Comparison of ENCODE assay signal across 33 cellular contexts in the genomic region with DNA sequence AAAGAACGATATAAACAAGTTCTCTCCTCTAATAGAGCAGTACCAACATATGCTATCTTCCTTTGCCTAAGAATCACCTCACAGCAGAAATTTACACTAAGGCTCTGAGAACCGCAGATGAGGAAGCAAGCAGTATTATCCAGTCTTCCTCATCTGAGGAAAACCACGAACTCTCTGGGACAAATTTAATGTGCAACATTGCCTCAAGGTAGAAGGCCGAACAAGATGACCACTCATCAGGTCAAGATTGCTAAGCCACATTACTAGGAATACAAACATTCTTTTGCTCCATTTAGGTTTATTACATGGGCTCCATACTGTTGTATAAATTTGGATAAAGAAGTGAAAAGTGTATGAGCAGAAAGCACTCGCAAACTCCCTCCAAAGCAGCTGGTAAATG.
"Had no signal": no experiment of that assay in that cellular context is flagged by ENCODE, and none has a peak within 500 bp of the region (broad histone marks: within the 10 kb centered on the region; RNA-seq: fewer than 3 reads in every experiment).

No MANE protein-coding gene starts in this region.

- H3K27ac ChIP-seq: cardiac muscle cell, colonic mucosa, dorsolateral prefrontal cortex, lower lobe of right lung, right atrium auricular region, thyroid gland, upper lobe of right lung had no signal

- H3K27ac Mint-ChIP-seq: activated B cell treated with CpG ODN at 0.5 μM for 24 hours; activated CD8-positive, alpha-beta memory T cell treated with anti-CD3 and anti-CD28 coated beads, Interleukin-2, amount 10 ng/mL, durations not matched to agents 7 days and 5 days; activated CD8-positive, alpha-beta T cell treated with anti-CD3 and anti-CD28 coated beads, Interleukin-2, amount 10 ng/mL, durations not matched to agents 7 days and 5 days; activated naive CD8-positive, alpha-beta T cell; activated T-cell treated with anti-CD3 and anti-CD28 coated beads, Interleukin-2, amount 50 U/mL, for 72 hours; immature natural killer cell; natural killer cell treated with Interleukin-12 subunit alpha and Interleukin-12 subunit beta and Interleukin-15 and Interleukin-18, amount 100 ng/mL, for 72 hours; stimulated activated memory B cell treated with anti-CD40 and anti-IgM and Interleukin-4, amounts not matched to agents 10 μg/mL and 1 μg/mL and 100 μg/mL, for 72 hours; stimulated activated naive CD8-positive, alpha-beta T cell treated with anti-CD3 and anti-CD28 coated beads, Interleukin-15, amount 100 ng/mL, for 72 hours; T-helper 2 cell treated with Interferon-gamma antibody and Interleukin-4, amounts not matched to agents 5 μg/mL and 100 μg/mL, for 36 hours had no signal

- H3K4me1 ChIP-seq: colonic mucosa, lower lobe of right lung, thyroid gland, upper lobe of right lung had no signal

- H3K27me3 ChIP-seq: cardiac muscle cell, colonic mucosa, dorsolateral prefrontal cortex, right atrium auricular region, thyroid gland, upper lobe of right lung had no signal

- H3K4me2 ChIP-seq: smooth muscle cell had no signal

- H3K9me3 Mint-ChIP-seq: activated B cell treated with CpG ODN at 0.5 μM for 24 hours; activated T-cell treated with anti-CD3 and anti-CD28 coated beads, Interleukin-2, amount 50 U/mL, for 72 hours; brain; immature natural killer cell; natural killer cell treated with Interleukin-12 subunit alpha and Interleukin-12 subunit beta and Interleukin-15 and Interleukin-18, amount 100 ng/mL, for 72 hours; stimulated activated memory B cell treated with anti-CD40 and anti-IgM and Interleukin-4, amounts not matched to agents 10 μg/mL and 1 μg/mL and 100 μg/mL, for 72 hours; stimulated activated naive CD8-positive, alpha-beta T cell treated with anti-CD3 and anti-CD28 coated beads, Interleukin-15, amount 100 ng/mL, for 72 hours; T-helper 2 cell treated with Interferon-gamma antibody and Interleukin-4, amounts not matched to agents 5 μg/mL and 100 μg/mL, for 36 hours had no signal

- ATAC-seq: activated CD8-positive, alpha-beta memory T cell treated with anti-CD3 and anti-CD28 coated beads, Interleukin-2, amount 10 ng/mL, durations not matched to agents 7 days and 5 days; activated CD8-positive, alpha-beta T cell treated with anti-CD3 and anti-CD28 coated beads, Interleukin-2, amount 10 ng/mL, durations not matched to agents 7 days and 5 days; activated T-cell treated with anti-CD3 and anti-CD28 coated beads, Interleukin-2, amount 50 U/mL, for 72 hours; lower lobe of right lung; mucosa of descending colon; natural killer cell treated with Interleukin-12 subunit alpha and Interleukin-12 subunit beta and Interleukin-15 and Interleukin-18, amount 100 ng/mL, for 72 hours; stimulated activated memory B cell treated with anti-CD40 and anti-IgM and Interleukin-4, amounts not matched to agents 10 μg/mL and 1 μg/mL and 100 μg/mL, for 72 hours; stimulated activated naive CD8-positive, alpha-beta T cell treated with anti-CD3 and anti-CD28 coated beads, Interleukin-15, amount 100 ng/mL, for 72 hours; upper lobe of right lung had no signal

- H3K4me1 Mint-ChIP-seq: activated CD8-positive, alpha-beta memory T cell treated with anti-CD3 and anti-CD28 coated beads, Interleukin-2, amount 10 ng/mL, durations not matched to agents 7 days and 5 days; immature natural killer cell; stimulated activated naive CD8-positive, alpha-beta T cell treated with anti-CD3 and anti-CD28 coated beads, Interleukin-15, amount 100 ng/mL, for 72 hours had no signal

- H3K9me3 ChIP-seq: colonic mucosa, lower lobe of right lung, mucosa of descending colon, right atrium auricular region, thyroid gland, upper lobe of right lung had no signal

- H3K4me3 ChIP-seq: cardiac muscle cell, colonic mucosa, dorsolateral prefrontal cortex, lower lobe of right lung, mucosa of descending colon, right atrium auricular region, smooth muscle cell, thyroid gland, upper lobe of right lung had no signal

- H3K27me3 Mint-ChIP-seq: activated B cell treated with CpG ODN at 0.5 μM for 24 hours; activated CD8-positive, alpha-beta memory T cell treated with anti-CD3 and anti-CD28 coated beads, Interleukin-2, amount 10 ng/mL, durations not matched to agents 7 days and 5 days; activated naive CD8-positive, alpha-beta T cell; brain; natural killer cell treated with Interleukin-12 subunit alpha and Interleukin-12 subunit beta and Interleukin-15 and Interleukin-18, amount 100 ng/mL, for 72 hours; stimulated activated memory B cell treated with anti-CD40 and anti-IgM and Interleukin-4, amounts not matched to agents 10 μg/mL and 1 μg/mL and 100 μg/mL, for 72 hours; stimulated activated naive CD8-positive, alpha-beta T cell treated with anti-CD3 and anti-CD28 coated beads, Interleukin-15, amount 100 ng/mL, for 72 hours had no signal

- DNase-seq: activated B cell treated with CpG ODN at 0.5 μM for 24 hours; activated CD8-positive, alpha-beta memory T cell treated with anti-CD3 and anti-CD28 coated beads, Interleukin-2, amount 10 ng/mL, durations not matched to agents 7 days and 5 days; activated CD8-positive, alpha-beta T cell treated with anti-CD3 and anti-CD28 coated beads, Interleukin-2, amount 10 ng/mL, durations not matched to agents 7 days and 5 days; activated naive CD4-positive, alpha-beta T cell; activated T-cell treated with anti-CD3 and anti-CD28 coated beads, Interleukin-2, amount 50 U/mL, for 72 hours; aorta; cerebellar nuclear complex; colonic mucosa; dorsolateral prefrontal cortex; effector memory CD4-positive, alpha-beta T cell; erythroblast; head of caudate nucleus; hippocampal formation; immature natural killer cell; kidney; lower lobe of right lung; mesenchymal stem cell; mucosa of descending colon; stimulated activated CD4-positive, alpha-beta T cell treated with anti-CD3 and anti-CD28 coated beads, Interleukin-1b, Interleukin-23, amount 100 ng/mL, for 48 hours; stimulated activated CD4-positive, alpha-beta T cell treated with anti-CD3 and anti-CD28 coated beads, Interleukin-4, amount 100 ng/mL, for 4 hours; stimulated activated CD8-positive, alpha-beta memory T cell treated with anti-CD3 and anti-CD28 coated beads, Interleukin-4, amount 100 ng/mL, for 48 hours; stimulated activated naive CD8-positive, alpha-beta T cell treated with anti-CD3 and anti-CD28 coated beads, Interleukin-15, amount 100 ng/mL, for 72 hours; substantia nigra; thyroid gland; upper lobe of right lung had no signal

- FAIRE-seq: kidney had no signal

- H3K36me3 ChIP-seq: cardiac muscle cell, colonic mucosa, right atrium auricular region, thyroid gland, upper lobe of right lung had no signal

- H3K4me3 Mint-ChIP-seq: activated B cell treated with CpG ODN at 0.5 μM for 24 hours; activated CD8-positive, alpha-beta memory T cell treated with anti-CD3 and anti-CD28 coated beads, Interleukin-2, amount 10 ng/mL, durations not matched to agents 7 days and 5 days; activated CD8-positive, alpha-beta T cell treated with anti-CD3 and anti-CD28 coated beads, Interleukin-2, amount 10 ng/mL, durations not matched to agents 7 days and 5 days; activated naive CD8-positive, alpha-beta T cell; activated T-cell treated with anti-CD3 and anti-CD28 coated beads, Interleukin-2, amount 50 U/mL, for 72 hours; brain; immature natural killer cell; natural killer cell treated with Interleukin-12 subunit alpha and Interleukin-12 subunit beta and Interleukin-15 and Interleukin-18, amount 100 ng/mL, for 72 hours; stimulated activated memory B cell treated with anti-CD40 and anti-IgM and Interleukin-4, amounts not matched to agents 10 μg/mL and 1 μg/mL and 100 μg/mL, for 72 hours; stimulated activated naive CD8-positive, alpha-beta T cell treated with anti-CD3 and anti-CD28 coated beads, Interleukin-15, amount 100 ng/mL, for 72 hours; T-helper 2 cell treated with Interferon-gamma antibody and Interleukin-4, amounts not matched to agents 5 μg/mL and 100 μg/mL, for 36 hours had no signal

- H3K36me3 Mint-ChIP-seq: activated CD8-positive, alpha-beta memory T cell treated with anti-CD3 and anti-CD28 coated beads, Interleukin-2, amount 10 ng/mL, durations not matched to agents 7 days and 5 days; natural killer cell treated with Interleukin-12 subunit alpha and Interleukin-12 subunit beta and Interleukin-15 and Interleukin-18, amount 100 ng/mL, for 72 hours had no signal
